In genomic region chr11:78418584-78419211, GRCh38 we compare ENCODE assay signal across 8 cellular contexts. TPM values are rescaled to one million over a fixed set of nuclear protein-coding genes. Genes with fewer than 3 reads are reported as not detected.
DNase-seq lines count a peak whose midpoint lies in the region; ATAC-seq and TF ChIP-seq lines count a peak whose summit lies in the region.

No MANE protein-coding gene starts in this region.

- H3K36me3 ChIP-seq in testis (ENCODE audit: low read depth, missing control alignments) = no peaks in the 10 kb centered on the region

- H3K4me1 Mint-ChIP-seq in activated T-cell treated with anti-CD3 and anti-CD28 coated beads, Interleukin-2, amount 50 U/mL, for 24 hours (ENCODE audit: low read depth) = peaks cover 32% of the 10 kb centered on the region
- H3K4me1 Mint-ChIP-seq in activated T-helper 17 cell treated with anti-CD3 and anti-CD28 coated beads, Interleukin-2, amount 50 U/mL, for 72 hours = peaks cover 20% of the 10 kb centered on the region

- H3K4me3 Mint-ChIP-seq in activated T-cell treated with anti-CD3 and anti-CD28 coated beads, Interleukin-2, amount 50 U/mL, for 24 hours = peak overlapping the region; percentile 76
- H3K4me3 Mint-ChIP-seq in activated T-helper 17 cell treated with anti-CD3 and anti-CD28 coated beads, Interleukin-2, amount 50 U/mL, for 72 hours = peak overlapping the region; percentile 76

- no peak for TF ChIP-seq POLR2A in testis (IDR thresholded peaks at IDR 0.05)

- H3K27ac ChIP-seq in testis = peak overlapping the region in 1 of 2 donors; percentile 88

- H3K9me3 Mint-ChIP-seq in activated T-cell treated with anti-CD3 and anti-CD28 coated beads, Interleukin-2, amount 50 U/mL, for 24 hours = no peaks in the 10 kb centered on the region
- H3K9me3 Mint-ChIP-seq in activated T-helper 17 cell treated with anti-CD3 and anti-CD28 coated beads, Interleukin-2, amount 50 U/mL, for 72 hours = no peaks in the 10 kb centered on the region

- peak overlapping the region; percentile 81 to 86 for H3K4me3 ChIP-seq in testis

- WGBS in testis, 2 donors = 13 to 17% methylated on average over 11 of the region's 11 CpGs

- no peak for DNase-seq in activated T-cell treated with anti-CD3 and anti-CD28 coated beads, Interleukin-2, amount 50 U/mL, for 24 hours
- DNase-seq in activated T-cell treated with anti-CD3 and anti-CD28 coated beads for 4 hours (no peak), iris pigment epithelial cell (ENCODE audit: low read depth) (peak; percentile 24), testis (no peak), NCI-H2081 (lab: John Stamatoyannopoulos, UW) (no peak), RKO (ENCODE audit: low spot score) (no peak)
- no peak for DNase-seq in stimulated activated CD4-positive, alpha-beta T cell treated with anti-CD3 and anti-CD28 coated beads, Interleukin-4, amount 100 ng/mL, for 1 hour

- H3K9me3 ChIP-seq in testis = no peaks in the 10 kb centered on the region

- TF ChIP-seq CTCF in testis (IDR thresholded peaks at IDR 0.05) = no peak

- H3K27me3 ChIP-seq in testis = no peaks in the 10 kb centered on the region

- no peak overlapping the region for H3K27ac Mint-ChIP-seq in activated T-cell treated with anti-CD3 and anti-CD28 coated beads, Interleukin-2, amount 50 U/mL, for 24 hours
- H3K27ac Mint-ChIP-seq in activated T-helper 17 cell treated with anti-CD3 and anti-CD28 coated beads, Interleukin-2, amount 50 U/mL, for 72 hours = peak overlapping the region; percentile 56

- intact Hi-C loops in testis (cut with DNase I; ENCODE audit: low total_unique reads) = loop anchor here (10.0 kb wide), 1 partner anchor 146 kb away; no protein-coding TSS in a partner anchor

- H3K27me3 Mint-ChIP-seq in activated T-cell treated with anti-CD3 and anti-CD28 coated beads, Interleukin-2, amount 50 U/mL, for 24 hours = peaks cover 48% of the 10 kb centered on the region
- peaks cover 13% of the 10 kb centered on the region for H3K27me3 Mint-ChIP-seq in activated T-helper 17 cell treated with anti-CD3 and anti-CD28 coated beads, Interleukin-2, amount 50 U/mL, for 72 hours

- H3K36me3 Mint-ChIP-seq in activated T-cell treated with anti-CD3 and anti-CD28 coated beads, Interleukin-2, amount 50 U/mL, for 24 hours (ENCODE audit: low read depth) = no peaks in the 10 kb centered on the region
- no peaks in the 10 kb centered on the region for H3K36me3 Mint-ChIP-seq in activated T-helper 17 cell treated with anti-CD3 and anti-CD28 coated beads, Interleukin-2, amount 50 U/mL, for 72 hours (ENCODE audit: low read depth)

- peaks cover 5% of the 10 kb centered on the region for H3K4me1 ChIP-seq in testis

- no peak for ATAC-seq in activated T-helper 17 cell treated with anti-CD3 and anti-CD28 coated beads, Interleukin-2, amount 50 U/mL, for 72 hours (replicated peaks)

RNA-seq across cellular contexts. Expression of gene GAB2, which starts 1.1 kb away (rescaled TPM):
- total RNA-seq in activated T-helper 17 cell treated with anti-CD3 and anti-CD28 coated beads, Interleukin-2, amount 50 U/mL, for 72 hours = 10 to 100 TPM in 1 of 2 donors, 1 to 10 TPM in 1; 6.5 to 11.4 TPM
- 10 to 100 TPM in 1 of 2 donors, 1 to 10 TPM in 1; 9.2 to 10.9 TPM for total RNA-seq in testis
- 14.3 TPM for polyA plus RNA-seq in testis (ENCODE audit: insufficient read depth, low read depth, low replicate concordance)
